In genomic region chr5:1399737-1400136, GRCh38 we compare ENCODE assay signal across 19 cellular contexts. TPM values are rescaled to one million over a fixed set of nuclear protein-coding genes. Genes with fewer than 3 reads are reported as not detected.
DNase-seq lines count a peak whose midpoint lies in the region; ATAC-seq, FAIRE-seq and TF ChIP-seq lines count a peak whose summit lies in the region.
"Had no signal": no experiment of that assay in that cellular context is flagged by ENCODE, and none has a peak within 500 bp of the region (broad histone marks: within the 10 kb centered on the region; RNA-seq: fewer than 3 reads in every experiment).

No MANE protein-coding gene starts in this region.

- no peak overlapping the region for H2BK12ac ChIP-seq in neuronal stem cell (ENCODE audit: low read length)

- no peak for TF ChIP-seq RAD21 in K562 (CRISPR knock-in tag; conservative IDR thresholded peaks at IDR 0.05 in 1 of 2, IDR thresholded peaks at IDR 0.05 in 1 of 2)

- peak; percentile 11 for DNase-seq in NCI-H146 (lab: John Stamatoyannopoulos, UW)
- no peak for DNase-seq in NCI-H146 treated with DMSO at 0.1 percent for 48 hours (lab: John Stamatoyannopoulos, UW; ENCODE audit: unreplicated experiment)
- DNase-seq in stimulated activated naive CD8-positive, alpha-beta T cell treated with anti-CD3 and anti-CD28 coated beads, Interleukin-15, amount 100 ng/mL, for 72 hours = no peak
- no peak for DNase-seq in stimulated activated naive CD8-positive, alpha-beta T cell treated with anti-CD3 and anti-CD28 coated beads, Interleukin-15, Interleukin-2, amounts not matched to agents 100 U/mL and 50 U/mL, for 24 hours
- DNase-seq in K562 (ENCODE audit: extremely low read depth in 1 of 4, low spot score in 3 of 4) = no peak
- no peak for DNase-seq in neuronal stem cell (ENCODE audit: low spot score)
- no peak for DNase-seq in activated gamma-delta T cell (lab: John Stamatoyannopoulos, UW)
- no peak for DNase-seq in NCI-H774 (lab: John Stamatoyannopoulos, UW)
- DNase-seq: 8988T; AML-193; C1 segment of cervical spinal cord; CD4-positive, alpha-beta T cell; DMS79; H9; HFFc6; IMR-90 had no signal

- TF ChIP-seq EP300 in K562 (IDR thresholded peaks at IDR 0.05; ENCODE audit: low read length) = no peak

- H3K4me3 Mint-ChIP-seq in stimulated activated naive CD8-positive, alpha-beta T cell treated with anti-CD3 and anti-CD28 coated beads, Interleukin-15, amount 100 ng/mL, for 72 hours = no peak overlapping the region
- H3K4me3 Mint-ChIP-seq: CD4-positive, alpha-beta T cell; GM23338; H9; HFFc6 had no signal

- H3K9me1 ChIP-seq in K562 (ENCODE audit: control insufficient read depth, insufficient read depth, low read length) = no peaks in the 10 kb centered on the region

- peaks cover 0 to 11% of the 10 kb centered on the region in 2 donors for H3K9me3 Mint-ChIP-seq in stimulated activated naive CD8-positive, alpha-beta T cell treated with anti-CD3 and anti-CD28 coated beads, Interleukin-15, amount 100 ng/mL, for 72 hours
- H3K9me3 Mint-ChIP-seq: CD4-positive, alpha-beta T cell; GM23338; H9 had no signal

- no peak for TF ChIP-seq POLR2A in K562 (conservative IDR thresholded peaks at IDR 0.05)

- peaks cover 0 to 4% of the 10 kb centered on the region in 2 experiments; a peak in 1 of 5 replicates for H3K4me1 ChIP-seq in K562 (replicated peaks in 1 of 2; ENCODE audit: control insufficient read depth in 2 of 2, insufficient read depth in 2 of 2, low read length in 2 of 2)
- H3K4me1 ChIP-seq in neuronal stem cell (ENCODE audit: control insufficient read depth in 2 of 2, insufficient read depth in 1 of 2, low read depth in 1 of 2, low read length in 2 of 2) = no peaks in the 10 kb centered on the region

- no peaks in the 10 kb centered on the region for H3K79me2 ChIP-seq in K562 (ENCODE audit: control insufficient read depth, insufficient read depth, low read length)

- H2BK5ac ChIP-seq in neuronal stem cell (ENCODE audit: low read length) = peak overlapping the region; percentile 66

- H3K27ac Mint-ChIP-seq in stimulated activated naive CD8-positive, alpha-beta T cell treated with anti-CD3 and anti-CD28 coated beads, Interleukin-15, amount 100 ng/mL, for 72 hours = no peak overlapping the region
- H3K27ac Mint-ChIP-seq: CD4-positive, alpha-beta T cell; GM23338; H9; HFFc6 had no signal

- H2BK120ac ChIP-seq in neuronal stem cell (ENCODE audit: low read depth, low read length) = peak overlapping the region; percentile 87

- H2AK5ac ChIP-seq in neuronal stem cell (ENCODE audit: low read depth, low read length) = no peak overlapping the region

- peaks cover 2% of the 10 kb centered on the region for H3K79me1 ChIP-seq in neuronal stem cell (ENCODE audit: low read depth, low read length)

- peaks cover 41% of the 10 kb centered on the region for H3K27me3 Mint-ChIP-seq in stimulated activated naive CD8-positive, alpha-beta T cell treated with anti-CD3 and anti-CD28 coated beads, Interleukin-15, amount 100 ng/mL, for 72 hours

- H3K9ac ChIP-seq in K562 (ENCODE audit: insufficient read depth in 1 of 2, low read depth in 2 of 2, low read length in 2 of 2) (no peak overlapping the region), neuronal stem cell (ENCODE audit: low read depth, low read length, poor library complexity) (no peak overlapping the region)

- no peak overlapping the region for H3K27ac ChIP-seq in K562 (ENCODE audit: extremely low read depth, low read depth, low read length)
- H3K27ac ChIP-seq in neuronal stem cell (replicated peaks; ENCODE audit: low read length) = no peak overlapping the region

- no peaks in the 10 kb centered on the region for H3K4me1 Mint-ChIP-seq in stimulated activated naive CD8-positive, alpha-beta T cell treated with anti-CD3 and anti-CD28 coated beads, Interleukin-15, amount 100 ng/mL, for 72 hours

- H4K91ac ChIP-seq in neuronal stem cell (ENCODE audit: low read depth, low read length, poor library complexity) = no peak overlapping the region

- H2BK15ac ChIP-seq in neuronal stem cell (ENCODE audit: low read length) = peak overlapping the region; percentile 7

- peak; percentile 15 for ATAC-seq in stimulated activated naive CD8-positive, alpha-beta T cell treated with anti-CD3 and anti-CD28 coated beads, Interleukin-15, amount 100 ng/mL, for 72 hours
- no peak for ATAC-seq in stimulated activated naive CD8-positive, alpha-beta T cell treated with anti-CD3 and anti-CD28 coated beads, Interleukin-15, Interleukin-2, amounts not matched to agents 100 U/mL and 50 U/mL, for 24 hours
- ATAC-seq in K562 = peak; percentile 42
- ATAC-seq: GM23338 had no signal

- no peak overlapping the region for H2AFZ ChIP-seq in K562 (ENCODE audit: low read depth, low read length)
- H2AFZ ChIP-seq in neuronal stem cell (ENCODE audit: low read length) = no peak overlapping the region
- H2AFZ ChIP-seq: GM23338 had no signal

- FAIRE-seq in K562 (lab: Jason Lieb, UNC) = no peak
- FAIRE-seq: G401.6, GM12891 had no signal

- H3K18ac ChIP-seq in neuronal stem cell (ENCODE audit: low read length) = peak overlapping the region; percentile 52

- H3K4ac ChIP-seq in neuronal stem cell (ENCODE audit: low read length) = no peak overlapping the region

- BruUV-seq in K562 (replicated peaks; lab: Mats Ljungman, UMichigan) = no TSS peak

- H3K4me3 ChIP-seq in K562 = no peak overlapping the region
- H3K4me3 ChIP-seq in neuronal stem cell (ENCODE audit: low read length in 2 of 2) = no peak overlapping the region
- H3K4me3 ChIP-seq: GM23338 had no signal

- H3K27me3 ChIP-seq in K562 (ENCODE audit: control insufficient read depth in 2 of 2, insufficient read depth in 2 of 2, low read length in 2 of 2) = peaks cover 49 to 81% of the 10 kb centered on the region in 2 experiments
- peaks cover 0 to 48% (median 0%) of the 10 kb centered on the region in 3 experiments for H3K27me3 ChIP-seq in neuronal stem cell (ENCODE audit: control insufficient read depth in 3 of 3, insufficient read depth in 3 of 3, low read depth in 1 of 3, low read length in 3 of 3)

- TF ChIP-seq CTCF in K562 (IDR thresholded peaks at IDR 0.05 in 2 of 3, conservative IDR thresholded peaks at IDR 0.05 in 1 of 3; ENCODE audit: insufficient read depth in 2 of 3, low read depth in 1 of 3, low read length in 3 of 3) = no peak

- in situ Hi-C loops in K562 (cut with MboI) = no loop called here

- intact Hi-C loops in K562 (cut with micrococcal nuclease) = no loop called here

- H3K9me3 ChIP-seq in K562 (replicated peaks; ENCODE audit: control insufficient read depth, insufficient read depth, low read depth, low read length) (no peaks in the 10 kb centered on the region), neuronal stem cell (replicated peaks in 1 of 2; ENCODE audit: control insufficient read depth in 2 of 2, insufficient read depth in 1 of 2, low read depth in 1 of 2, low read length in 2 of 2) (peaks cover 0 to 7% of the 10 kb centered on the region in 2 donors)

- H3K14ac ChIP-seq in neuronal stem cell (ENCODE audit: low read length) = no peak overlapping the region

- H3K23ac ChIP-seq in neuronal stem cell (ENCODE audit: low read depth, low read length, poor library complexity) = peak overlapping the region; percentile 89

- peaks cover 13% of the 10 kb centered on the region for H4K20me1 ChIP-seq in K562 (replicated peaks; ENCODE audit: control insufficient read depth, insufficient read depth, low read length)

- POLR2A ChIA-PET in K562 (lab: Yijun Ruan, JAX) = no interaction called here

- H3K36me3 ChIP-seq in K562 (ENCODE audit: control insufficient read depth, insufficient read depth, low read length) (no peaks in the 10 kb centered on the region), neuronal stem cell (replicated peaks in 1 of 2; ENCODE audit: control insufficient read depth in 2 of 2, insufficient read depth in 2 of 2, low read length in 2 of 2) (no peaks in the 10 kb centered on the region)

- no peak overlapping the region for H4K8ac ChIP-seq in neuronal stem cell (ENCODE audit: low read depth, low read length)

- H3K4me2 ChIP-seq in K562 (ENCODE audit: insufficient read depth, low read length) (no peak overlapping the region), neuronal stem cell (ENCODE audit: insufficient read depth, low read length, poor library complexity, severe bottlenecking) (no peak overlapping the region)
- H3K4me2 ChIP-seq: GM23338 had no signal

- CTCF ChIA-PET in K562 (lab: Yijun Ruan, JAX; ENCODE audit: low intra/inter-chr PET ratio) = no interaction called here

- WGBS in K562 (ENCODE audit: insufficient coverage, low coverage, missing lambda C conversion rate) = 7% methylated on average over 11 of the region's 11 CpGs
- no CpG with 5 or more reads among the region's 11 CpGs for WGBS in neuronal stem cell (ENCODE audit: extremely low coverage in 2 of 2, insufficient read length in 2 of 2, insufficient replicate concordance in 1 of 2), 2 donors

RNA-seq across cellular contexts. Expression of gene SLC6A3, which starts 45.5 kb away (rescaled TPM):
- not detected in 2 replicates for total RNA-seq in K562 (2011; cell fraction: chromatin; rRNA removed; ENCODE audit: low replicate concordance)
- not detected in 2 replicates for total RNA-seq in K562 (2011; cell fraction: nucleolus; rRNA removed)
- not detected in 2 replicates for total RNA-seq in K562 (2011; cell fraction: nucleoplasm; rRNA removed)
- total RNA-seq in K562 (2014; rRNA removed) (not detected in 2 replicates), K562 (2014; rRNA removed; fragmentation: Illumina TruSeq; extraction: Trizol) (not detected in 2 replicates), K562 (2015; rRNA removed; fragmentation: Illumina TruSeq; extraction: Trizol) (not detected in 2 replicates), K562 (2021) (not detected in 2 replicates)
- polyA plus RNA-seq in K562 (2011; rRNA removed) (not detected in 2 replicates), K562 (2014; fragmentation: Illumina TruSeq; extraction: Trizol) (not detected in 2 replicates), K562 (2014; fragmentation: Nextera tagmentation; extraction: Ambion mirVana) (not detected), K562 (2014; rRNA removed) (not detected in 2 replicates)
- not detected in 2 replicates for polyA plus RNA-seq in K562 (2011; cell fraction: cytosol; rRNA removed)
- not detected in 2 replicates for polyA plus RNA-seq in K562 (2011; cell fraction: nucleus; rRNA removed)
- not detected in 2 replicates for polyA plus RNA-seq in K562 (2012)
- polyA minus RNA-seq in K562 (2011; rRNA and poly(A)+ RNA removed) = not detected in 2 replicates
- not detected in 2 replicates for polyA minus RNA-seq in K562 (2011; cell fraction: cytosol; rRNA and poly(A)+ RNA removed)
- polyA minus RNA-seq in K562 (2011; cell fraction: nucleus; rRNA and poly(A)+ RNA removed) = not detected in 2 replicates
- 0.26 TPM for polyA plus RNA-seq in neuronal stem cell (2013, experiment 1 of 2)
- 0.15 TPM for polyA plus RNA-seq in neuronal stem cell (2013, experiment 2 of 2)
- total RNA-seq: HFFc6, IMR-90 had no signal
- polyA plus RNA-seq: IMR-90 had no signal

RNA-seq across cellular contexts. Expression of gene CLPTM1L, which starts 54.8 kb away (rescaled TPM):
- 215 and 519 TPM in 2 replicates for total RNA-seq in K562 (2011; cell fraction: chromatin; rRNA removed; ENCODE audit: low replicate concordance)
- 574 and 584 TPM in 2 replicates for total RNA-seq in K562 (2011; cell fraction: nucleolus; rRNA removed)
- 409 and 456 TPM in 2 replicates for total RNA-seq in K562 (2011; cell fraction: nucleoplasm; rRNA removed)
- total RNA-seq in K562 (2014; rRNA removed) (217 and 249 TPM in 2 replicates), K562 (2014; rRNA removed; fragmentation: Illumina TruSeq; extraction: Trizol) (132 and 136 TPM in 2 replicates), K562 (2015; rRNA removed; fragmentation: Illumina TruSeq; extraction: Trizol) (177 and 179 TPM in 2 replicates), K562 (2021) (145 and 152 TPM in 2 replicates)
- polyA plus RNA-seq in K562 (2011; rRNA removed) (130 and 184 TPM in 2 replicates), K562 (2014; fragmentation: Illumina TruSeq; extraction: Trizol) (198 and 213 TPM in 2 replicates), K562 (2014; fragmentation: Nextera tagmentation; extraction: Ambion mirVana) (10 to 100 TPM in 1 of 2 experiments, 1 to 10 TPM in 1; 3.5 to 14.1 TPM), K562 (2014; rRNA removed) (180 and 181 TPM in 2 replicates)
- polyA plus RNA-seq in K562 (2011; cell fraction: cytosol; rRNA removed) = 150 and 221 TPM in 2 replicates
- polyA plus RNA-seq in K562 (2011; cell fraction: nucleus; rRNA removed) = 196 and 245 TPM in 2 replicates
- polyA plus RNA-seq in K562 (2012) = 110 and 155 TPM in 2 replicates
- polyA minus RNA-seq in K562 (2011; rRNA and poly(A)+ RNA removed) = 112 and 228 TPM in 2 replicates
- polyA minus RNA-seq in K562 (2011; cell fraction: cytosol; rRNA and poly(A)+ RNA removed) = 74.7 and 93.6 TPM in 2 replicates
- polyA minus RNA-seq in K562 (2011; cell fraction: nucleus; rRNA and poly(A)+ RNA removed) = 73.0 and 82.1 TPM in 2 replicates
- polyA plus RNA-seq in neuronal stem cell (2013, experiment 1 of 2) = 49.2 TPM
- 50.1 TPM for polyA plus RNA-seq in neuronal stem cell (2013, experiment 2 of 2)
